Comparison of ENCODE assay signal across 13 cellular contexts in genomic region chr2:105384861-105385260, GRCh38. TPM values are rescaled to one million over a fixed set of nuclear protein-coding genes. Genes with fewer than 3 reads are reported as not detected.
"Had no signal": no experiment of that assay in that cellular context is flagged by ENCODE, and none has a peak within 500 bp of the region (broad histone marks: within the 10 kb centered on the region; RNA-seq: fewer than 3 reads in every experiment).

No MANE protein-coding gene starts in this region.

- H3K27me3 Mint-ChIP-seq: activated CD4-positive, alpha-beta memory T cell treated with anti-CD3 and anti-CD28 coated beads, Interleukin-2, amount 10 ng/mL, durations not matched to agents 7 days and 5 days; naive thymus-derived CD8-positive, alpha-beta T cell; stimulated activated naive CD8-positive, alpha-beta T cell treated with anti-CD3 and anti-CD28 coated beads, Interleukin-15, Interleukin-2, amounts not matched to agents 100 ng/mL and 50 ng/mL, for 24 hours had no signal

- H3K27ac Mint-ChIP-seq: activated CD4-positive, alpha-beta memory T cell treated with anti-CD3 and anti-CD28 coated beads, Interleukin-2, amount 10 ng/mL, durations not matched to agents 7 days and 5 days; activated T-cell treated with anti-CD3 and anti-CD28 coated beads, Interleukin-2, amount 50 U/mL, for 72 hours; naive thymus-derived CD8-positive, alpha-beta T cell; stimulated activated naive CD8-positive, alpha-beta T cell treated with anti-CD3 and anti-CD28 coated beads, Interleukin-15, Interleukin-2, amounts not matched to agents 100 ng/mL and 50 ng/mL, for 24 hours had no signal

- ATAC-seq: activated T-cell treated with anti-CD3 and anti-CD28 coated beads, Interleukin-2, amount 50 U/mL, for 72 hours; naive thymus-derived CD8-positive, alpha-beta T cell had no signal

- H3K4me3 ChIP-seq: coronary artery, thoracic aorta had no signal

- H3K27ac ChIP-seq: thoracic aorta had no signal

- H3K9me3 Mint-ChIP-seq: activated CD4-positive, alpha-beta memory T cell treated with anti-CD3 and anti-CD28 coated beads, Interleukin-2, amount 10 ng/mL, durations not matched to agents 7 days and 5 days; activated T-cell treated with anti-CD3 and anti-CD28 coated beads, Interleukin-2, amount 50 U/mL, for 72 hours; naive thymus-derived CD8-positive, alpha-beta T cell; stimulated activated naive CD8-positive, alpha-beta T cell treated with anti-CD3 and anti-CD28 coated beads, Interleukin-15, Interleukin-2, amounts not matched to agents 100 ng/mL and 50 ng/mL, for 24 hours had no signal

- DNase-seq: activated CD4-positive, alpha-beta memory T cell treated with anti-CD3 and anti-CD28 coated beads, Interleukin-2, amount 10 ng/mL, durations not matched to agents 7 days and 5 days; activated CD4-positive, alpha-beta T cell treated with anti-CD3 and anti-CD28 coated beads for 1 hour; activated naive CD4-positive, alpha-beta T cell treated with Interleukin-2 at 50 U/mL for 16 hours; activated T-cell treated with anti-CD3 and anti-CD28 coated beads, Interleukin-2, amount 50 U/mL, for 72 hours; effector CD4-positive, alpha-beta T cell; hypothalamus; naive thymus-derived CD8-positive, alpha-beta T cell; occipital lobe; stimulated activated CD4-positive, alpha-beta T cell treated with anti-CD3 and anti-CD28 coated beads, Interleukin-4, amount 100 ng/mL, for 1 hour; T-helper 9 cell had no signal

- H3K4me3 Mint-ChIP-seq: activated CD4-positive, alpha-beta memory T cell treated with anti-CD3 and anti-CD28 coated beads, Interleukin-2, amount 10 ng/mL, durations not matched to agents 7 days and 5 days; activated T-cell treated with anti-CD3 and anti-CD28 coated beads, Interleukin-2, amount 50 U/mL, for 72 hours; naive thymus-derived CD8-positive, alpha-beta T cell; stimulated activated naive CD8-positive, alpha-beta T cell treated with anti-CD3 and anti-CD28 coated beads, Interleukin-15, Interleukin-2, amounts not matched to agents 100 ng/mL and 50 ng/mL, for 24 hours had no signal

- H3K9me3 ChIP-seq: thoracic aorta had no signal

RNA-seq across cellular contexts. Expression of gene FHL2, which starts 14.0 kb away (rescaled TPM):
- total RNA-seq: naive thymus-derived CD8-positive, alpha-beta T cell had no signal
